In genomic region chr2:69012310-69013122, GRCh38 we compare ENCODE assay signal across 8 cellular contexts. TPM values are rescaled to one million over a fixed set of nuclear protein-coding genes. Genes with fewer than 3 reads are reported as not detected.
DNase-seq lines count a peak whose midpoint lies in the region; ATAC-seq and TF ChIP-seq lines count a peak whose summit lies in the region.

No MANE protein-coding gene starts in this region.

- no peaks in the 10 kb centered on the region for H3K9me2 ChIP-seq in OCI-LY7 (ENCODE audit: insufficient read depth, low read length)

- H2AFZ ChIP-seq in OCI-LY7 (ENCODE audit: low read length): no peak overlapping the region
- peak overlapping the region; percentile 97 for H2AFZ ChIP-seq in neural progenitor cell (replicated peaks)

- peak overlapping the region; percentile 98 for H3K4me3 Mint-ChIP-seq in HFFc6
- H3K4me3 Mint-ChIP-seq in activated T-helper 2 cell treated with anti-CD3 and anti-CD28 coated beads, Interferon-gamma antibody, Interleukin-2, Interleukin-4, amounts not matched to agents 10 μg/mL and 5 μg/mL and 100 μg/mL, durations not matched to agents 14 hours and 24 hours and 36 hours (ENCODE audit: low read depth): peak overlapping the region; percentile 75
- H3K4me3 Mint-ChIP-seq in neural progenitor cell: peak overlapping the region; percentile 99

- 8 to 9% methylated on average over 8 to 24 of the region's 27 CpGs for WGBS in gastroesophageal sphincter (ENCODE audit: low coverage in 1 of 2), 2 donors

- no peak overlapping the region for H3K9ac ChIP-seq in neural progenitor cell

- H3K27ac ChIP-seq in OCI-LY7 (ENCODE audit: low read depth, low read length, poor library complexity, severe bottlenecking) (no peak overlapping the region), gastroesophageal sphincter (peak overlapping the region; percentile 57 to 95 (median 92)), neural progenitor cell (no peak overlapping the region), upper lobe of right lung (peak overlapping the region; percentile 75)

- H3K27ac Mint-ChIP-seq in HFFc6: peak overlapping the region; percentile 68
- no peak overlapping the region for H3K27ac Mint-ChIP-seq in activated T-helper 2 cell treated with anti-CD3 and anti-CD28 coated beads, Interferon-gamma antibody, Interleukin-2, Interleukin-4, amounts not matched to agents 10 μg/mL and 5 μg/mL and 100 μg/mL, durations not matched to agents 14 hours and 24 hours and 36 hours
- H3K27ac Mint-ChIP-seq in neural progenitor cell: peak overlapping the region; percentile 53

- H3K9me3 Mint-ChIP-seq in HFFc6 (no peaks in the 10 kb centered on the region), neural progenitor cell (no peaks in the 10 kb centered on the region)
- no peaks in the 10 kb centered on the region for H3K9me3 Mint-ChIP-seq in activated T-helper 2 cell treated with anti-CD3 and anti-CD28 coated beads, Interferon-gamma antibody, Interleukin-2, Interleukin-4, amounts not matched to agents 10 μg/mL and 5 μg/mL and 100 μg/mL, durations not matched to agents 14 hours and 24 hours and 36 hours

- H3K4me1 ChIP-seq in OCI-LY7 (ENCODE audit: insufficient read depth, low read length, poor library complexity, severe bottlenecking): no peaks in the 10 kb centered on the region
- peaks cover 0 to 46% (median 11%) of the 10 kb centered on the region in 3 donors for H3K4me1 ChIP-seq in gastroesophageal sphincter
- H3K4me1 ChIP-seq in neural progenitor cell: peaks cover 15% of the 10 kb centered on the region
- H3K4me1 ChIP-seq in upper lobe of right lung: peaks cover 13% of the 10 kb centered on the region

- CTCF ChIA-PET in OCI-LY7 (lab: Charles Lee; ENCODE audit: unreplicated experiment): no interaction called here

- H4K20me1 ChIP-seq in OCI-LY7 (ENCODE audit: insufficient read depth, low read length): no peaks in the 10 kb centered on the region
- H4K20me1 ChIP-seq in neural progenitor cell (ENCODE audit: low read depth): no peaks in the 10 kb centered on the region

- intact Hi-C loops in OCI-LY7 (cut with micrococcal nuclease; ENCODE audit: unreplicated experiment) (no loop called here), upper lobe of right lung (cut with DNase I) (loop anchor here (10.0 kb wide), 1 partner anchor 292 kb away; no protein-coding TSS in a partner anchor)
- intact Hi-C loops in activated T-helper 2 cell treated with anti-CD3 and anti-CD28 coated beads, Interferon-gamma antibody, Interleukin-2, Interleukin-4, amounts not matched to agents 10 μg/mL and 5 μg/mL and 100 μg/mL, durations not matched to agents 14 hours and 24 hours and 36 hours (cut with micrococcal nuclease): loop anchor here (5.0 to 10.0 kb wide), 3 partner anchors 70 to 548 kb away; partner anchors contain the start of genes APLF and FBXO48

- H3K27me3 Mint-ChIP-seq in HFFc6 (ENCODE audit: insufficient read depth) (no peaks in the 10 kb centered on the region; the same call in 1 of the 2 replicates), neural progenitor cell (ENCODE audit: insufficient read depth, low read depth) (peaks cover 10% of the 10 kb centered on the region)
- H3K27me3 Mint-ChIP-seq in activated T-helper 2 cell treated with anti-CD3 and anti-CD28 coated beads, Interferon-gamma antibody, Interleukin-2, Interleukin-4, amounts not matched to agents 10 μg/mL and 5 μg/mL and 100 μg/mL, durations not matched to agents 14 hours and 24 hours and 36 hours (ENCODE audit: low read depth): peaks cover 61% of the 10 kb centered on the region

- peaks cover 6% of the 10 kb centered on the region; the same call in 1 of the 2 replicates for H3K36me3 Mint-ChIP-seq in HFFc6 (ENCODE audit: low read depth)
- no peaks in the 10 kb centered on the region for H3K36me3 Mint-ChIP-seq in activated T-helper 2 cell treated with anti-CD3 and anti-CD28 coated beads, Interferon-gamma antibody, Interleukin-2, Interleukin-4, amounts not matched to agents 10 μg/mL and 5 μg/mL and 100 μg/mL, durations not matched to agents 14 hours and 24 hours and 36 hours (ENCODE audit: low read depth)
- peaks cover 4% of the 10 kb centered on the region for H3K36me3 Mint-ChIP-seq in neural progenitor cell

- TF ChIP-seq CTCF in HFFc6 (IDR thresholded peaks at IDR 0.05) (peak; percentile 89), OCI-LY7 (conservative IDR thresholded peaks at IDR 0.05; ENCODE audit: low read length) (peak; percentile 79), gastroesophageal sphincter (IDR thresholded peaks at IDR 0.05) (peak; percentile 66 to 90 (median 88)), neural progenitor cell (IDR thresholded peaks at IDR 0.05) (peak; percentile 77), upper lobe of right lung (IDR thresholded peaks at IDR 0.05) (peak; percentile 74)

- no peaks in the 10 kb centered on the region for H3K27me3 ChIP-seq in gastroesophageal sphincter
- peaks cover 56% of the 10 kb centered on the region for H3K27me3 ChIP-seq in neural progenitor cell
- H3K27me3 ChIP-seq in upper lobe of right lung: no peaks in the 10 kb centered on the region

- peaks cover 64% of the 10 kb centered on the region for H3K4me1 Mint-ChIP-seq in HFFc6 (ENCODE audit: low read depth)
- H3K4me1 Mint-ChIP-seq in activated T-helper 2 cell treated with anti-CD3 and anti-CD28 coated beads, Interferon-gamma antibody, Interleukin-2, Interleukin-4, amounts not matched to agents 10 μg/mL and 5 μg/mL and 100 μg/mL, durations not matched to agents 14 hours and 24 hours and 36 hours (ENCODE audit: low read depth): peaks cover 10% of the 10 kb centered on the region
- H3K4me1 Mint-ChIP-seq in neural progenitor cell: peaks cover 21% of the 10 kb centered on the region

- H3K79me2 ChIP-seq in OCI-LY7 (ENCODE audit: insufficient read depth, low read depth, low read length) (no peaks in the 10 kb centered on the region), neural progenitor cell (ENCODE audit: low read depth) (peaks cover 5% of the 10 kb centered on the region)

- POLR2A ChIA-PET in OCI-LY7 (lab: Charles Lee): interaction anchor here (0.6 kb wide), 2 partner anchors 17 to 34 kb away, joined by 4 read pairs; no protein-coding TSS in a partner anchor

- no peak for TF ChIP-seq POLR2A in gastroesophageal sphincter (IDR thresholded peaks at IDR 0.05)

- H3K36me3 ChIP-seq in OCI-LY7 (ENCODE audit: insufficient read depth, low read length) (no peaks in the 10 kb centered on the region), gastroesophageal sphincter (no peaks in the 10 kb centered on the region), neural progenitor cell (no peaks in the 10 kb centered on the region), upper lobe of right lung (no peaks in the 10 kb centered on the region)

- DNase-seq in COR-L47 (lab: John Stamatoyannopoulos, UW): peak; percentile 60
- no peak for DNase-seq in HFFc6
- peak; percentile 25 for DNase-seq in OCI-LY7 (ENCODE audit: low spot score)
- no peak for DNase-seq in activated T-helper 2 cell treated with anti-CD3 and anti-CD28 coated beads, Interferon-gamma antibody, Interleukin-2, Interleukin-4, amounts not matched to agents 10 μg/mL and 5 μg/mL and 100 μg/mL, durations not matched to agents 14 hours and 24 hours and 36 hours (ENCODE audit: low spot score)
- DNase-seq in neural progenitor cell (ENCODE audit: low spot score): peak; percentile 3
- peak; percentile 82 for DNase-seq in upper lobe of right lung

- H3F3A ChIP-seq in neural progenitor cell (ENCODE audit: low read depth): peaks cover 24% of the 10 kb centered on the region

- ATAC-seq in gastroesophageal sphincter (peak; percentile 70), upper lobe of right lung (peak; percentile 79), GM21825 (IDR thresholded peaks at IDR 0.05; ENCODE audit: unreplicated experiment) (no peak)

- no TSS peak for BruUV-seq in OCI-LY7 (replicated peaks; lab: Mats Ljungman, UMichigan)

- H3K4me3 ChIP-seq in OCI-LY7 (ENCODE audit: low read depth, low read length, poor library complexity, severe bottlenecking): no peak overlapping the region
- H3K4me3 ChIP-seq in gastroesophageal sphincter: peak overlapping the region; percentile 63 to 81
- peak overlapping the region; percentile 98 for H3K4me3 ChIP-seq in neural progenitor cell
- peak overlapping the region; percentile 78 for H3K4me3 ChIP-seq in upper lobe of right lung

- H3K9me3 ChIP-seq in OCI-LY7 (ENCODE audit: low read length) (no peaks in the 10 kb centered on the region), gastroesophageal sphincter (no peaks in the 10 kb centered on the region), neural progenitor cell (ENCODE audit: low read depth) (no peaks in the 10 kb centered on the region), upper lobe of right lung (no peaks in the 10 kb centered on the region)

- no peak for TF ChIP-seq EP300 in gastroesophageal sphincter (IDR thresholded peaks at IDR 0.05)

- no peak overlapping the region for H3K4me2 ChIP-seq in OCI-LY7 (ENCODE audit: low read length)
- H3K4me2 ChIP-seq in neural progenitor cell: peak overlapping the region; percentile 80

RNA-seq across cellular contexts. Expression of gene ANTXR1, which starts 0.5 kb away (rescaled TPM):
- 100 to 1,000 TPM in 5 of 6 experiments, 10 to 100 TPM in 1; 98.0 to 137 (median 124) TPM for total RNA-seq in HFFc6 (2021; fragmentation: NEBNext Ultra II Directional; extraction: Animal tissue kit (Norgen Biotek cat#: 25700))
- total RNA-seq in OCI-LY7 (2014; rRNA removed; shearing (Covaris generic)): not detected in 2 replicates
- total RNA-seq in OCI-LY7 (2022) (not detected in 2 replicates), gastroesophageal sphincter (100 to 1,000 TPM in 2 of 4 donors, 10 to 100 TPM in 2; 52.8 to 116 (median 98.9) TPM), neural progenitor cell (ENCODE audit: low replicate concordance) (6.5 and 6.7 TPM in 2 replicates), upper lobe of right lung (81.2 TPM)
- 0.05 TPM in 1 of 2 replicates, not detected in the other for total RNA-seq in activated T-helper 2 cell treated with anti-CD3 and anti-CD28 coated beads, Interferon-gamma antibody, Interleukin-2, Interleukin-4, amounts not matched to agents 10 μg/mL and 5 μg/mL and 100 μg/mL, durations not matched to agents 14 hours and 24 hours and 36 hours

RNA-seq across cellular contexts. Expression of gene GKN1, which starts 38.1 kb away (rescaled TPM):
- total RNA-seq in HFFc6 (2021; fragmentation: NEBNext Ultra II Directional; extraction: Animal tissue kit (Norgen Biotek cat#: 25700)): not detected
- not detected in 2 replicates for total RNA-seq in OCI-LY7 (2014; rRNA removed; shearing (Covaris generic))
- total RNA-seq in OCI-LY7 (2022) (not detected in 2 replicates), gastroesophageal sphincter (1 to 10 TPM in 1 of 4 donors, under 1 TPM in 1, not detected in 2; 0.62 to 4.7 TPM), neural progenitor cell (ENCODE audit: low replicate concordance) (not detected in 2 replicates), upper lobe of right lung (not detected)
- total RNA-seq in activated T-helper 2 cell treated with anti-CD3 and anti-CD28 coated beads, Interferon-gamma antibody, Interleukin-2, Interleukin-4, amounts not matched to agents 10 μg/mL and 5 μg/mL and 100 μg/mL, durations not matched to agents 14 hours and 24 hours and 36 hours: not detected in 2 replicates

RNA-seq across cellular contexts. Expression of gene GKN2, which starts 59.8 kb away (rescaled TPM):
- total RNA-seq in HFFc6 (2021; fragmentation: NEBNext Ultra II Directional; extraction: Animal tissue kit (Norgen Biotek cat#: 25700)): not detected
- not detected in 2 replicates for total RNA-seq in OCI-LY7 (2014; rRNA removed; shearing (Covaris generic))
- total RNA-seq in OCI-LY7 (2022) (not detected in 2 replicates), gastroesophageal sphincter (not detected), neural progenitor cell (ENCODE audit: low replicate concordance) (not detected in 2 replicates), upper lobe of right lung (77.2 TPM)
- total RNA-seq in activated T-helper 2 cell treated with anti-CD3 and anti-CD28 coated beads, Interferon-gamma antibody, Interleukin-2, Interleukin-4, amounts not matched to agents 10 μg/mL and 5 μg/mL and 100 μg/mL, durations not matched to agents 14 hours and 24 hours and 36 hours: not detected in 2 replicates

Comparison
In these comparisons a context has a peak if more than half of its experiments do, and no peak if none do; other contexts are left out.
1. DNase-seq: peak in COR-L47 (single experiment), OCI-LY7 (single experiment), neural progenitor cell (single experiment) and upper lobe of right lung (single experiment); none in HFFc6 (single experiment) and activated T-helper 2 cell treated with anti-CD3 and anti-CD28 coated beads, Interferon-gamma antibody, Interleukin-2, Interleukin-4, amounts not matched to agents 10 μg/mL and 5 μg/mL and 100 μg/mL, durations not matched to agents 14 hours and 24 hours and 36 hours (single experiment).
2. H3K27ac ChIP-seq: peak in gastroesophageal sphincter (4 of 4) and upper lobe of right lung (single experiment); none in OCI-LY7 (single experiment) and neural progenitor cell (single experiment).
3. RNA of gene GKN2, which starts 59.8 kb away (total RNA-seq): 77.2 TPM in upper lobe of right lung (single experiment); not detected in HFFc6, not detected in OCI-LY7, not detected in activated T-helper 2 cell treated with anti-CD3 and anti-CD28 coated beads, Interferon-gamma antibody, Interleukin-2, Interleukin-4, amounts not matched to agents 10 μg/mL and 5 μg/mL and 100 μg/mL, durations not matched to agents 14 hours and 24 hours and 36 hours, not detected in gastroesophageal sphincter and not detected in neural progenitor cell; every median in the first group is over 10 times any median in the second.
4. Peak in every context shown above with its lines, with median percentiles within 50 percentile points of each other: H3K4me3 Mint-ChIP-seq and CTCF ChIP-seq.